9 cellular contexts compared by ENCODE assay signal in genomic region chr2:27716301-27717069, GRCh38. TPM values are rescaled to one million over a fixed set of nuclear protein-coding genes. Genes with fewer than 3 reads are reported as not detected.
DNase-seq lines count a peak whose midpoint lies in the region; ATAC-seq and TF ChIP-seq lines count a peak whose summit lies in the region.
"Had no signal": no experiment of that assay in that cellular context is flagged by ENCODE, and none has a peak within 500 bp of the region (broad histone marks: within the 10 kb centered on the region; RNA-seq: fewer than 3 reads in every experiment).

No MANE protein-coding gene starts in this region.

- H3K4me1 ChIP-seq in CD4-positive, CD25-positive, alpha-beta regulatory T cell (ENCODE audit: control insufficient read depth, insufficient read depth, low read length, poor library complexity, severe bottlenecking), result peaks cover 13% of the 10 kb centered on the region

- H3K9me3 ChIP-seq in CD4-positive, CD25-positive, alpha-beta regulatory T cell (ENCODE audit: control insufficient read depth in 2 of 2, low read length in 2 of 2), result no peaks in the 10 kb centered on the region

- peaks cover 19% of the 10 kb centered on the region for H3K27me3 Mint-ChIP-seq in CD4-positive, CD25-positive, alpha-beta regulatory T cell
- H3K27me3 Mint-ChIP-seq in nephron (ENCODE audit: low read depth), result peaks cover 23% of the 10 kb centered on the region

- no peak for DNase-seq in CD4-positive, CD25-positive, alpha-beta regulatory T cell
- peak; percentile 26 for DNase-seq in NCI-H69 (lab: John Stamatoyannopoulos, UW)
- DNase-seq in epithelial cell of prostate (ENCODE audit: low read depth, low spot score), result no peak
- DNase-seq in medulla oblongata (ENCODE audit: extremely low spot score), result no peak
- DNase-seq: SHP77 had no signal

- no peaks in the 10 kb centered on the region for H3K36me3 Mint-ChIP-seq in CD4-positive, CD25-positive, alpha-beta regulatory T cell
- no peaks in the 10 kb centered on the region for H3K36me3 Mint-ChIP-seq in nephron (ENCODE audit: low read depth)

- no peak overlapping the region for H3K27ac ChIP-seq in CD4-positive, CD25-positive, alpha-beta regulatory T cell (ENCODE audit: insufficient read depth, low read length, poor library complexity, severe bottlenecking)
- H3K27ac ChIP-seq in epithelial cell of prostate, result peak overlapping the region; percentile 25

- peaks cover 0 to 3% (median 0%) of the 10 kb centered on the region in 7 donors for H3K9me3 Mint-ChIP-seq in CD4-positive, CD25-positive, alpha-beta regulatory T cell
- no peaks in the 10 kb centered on the region for H3K9me3 Mint-ChIP-seq in nephron

- no peak for TF ChIP-seq CTCF in nephron (IDR thresholded peaks at IDR 0.05; ENCODE audit: unreplicated experiment in 3 of 3)

- H3K27ac Mint-ChIP-seq in CD4-positive, CD25-positive, alpha-beta regulatory T cell, result no peak overlapping the region
- H3K27ac Mint-ChIP-seq in nephron, result peak overlapping the region; percentile 82 to 88 (median 84)

- peak overlapping the region; percentile 48 to 62 (median 52) for H3K4me3 Mint-ChIP-seq in CD4-positive, CD25-positive, alpha-beta regulatory T cell
- peak overlapping the region; percentile 71 to 80 (median 73) for H3K4me3 Mint-ChIP-seq in nephron

- no peaks in the 10 kb centered on the region for H3K27me3 ChIP-seq in CD4-positive, CD25-positive, alpha-beta regulatory T cell (ENCODE audit: control insufficient read depth, insufficient read depth, low read length)

- no peaks in the 10 kb centered on the region for H3K36me3 ChIP-seq in CD4-positive, CD25-positive, alpha-beta regulatory T cell (ENCODE audit: control insufficient read depth, insufficient read depth, low read length)

- no peak overlapping the region for H3K4me3 ChIP-seq in CD4-positive, CD25-positive, alpha-beta regulatory T cell (ENCODE audit: low read depth, low read length)

- ATAC-seq in CD4-positive, CD25-positive, alpha-beta regulatory T cell (ENCODE audit: low read depth in 2 of 2), result no peak
- ATAC-seq in HG02870 (IDR thresholded peaks at IDR 0.05; ENCODE audit: unreplicated experiment) (no peak), HG02840 (IDR thresholded peaks at IDR 0.05; ENCODE audit: low FRiP score, unreplicated experiment) (no peak), GM21390 (IDR thresholded peaks at IDR 0.05; ENCODE audit: unreplicated experiment) (no peak)

- peaks cover 5 to 22% (median 12%) of the 10 kb centered on the region in 4 donors for H3K4me1 Mint-ChIP-seq in CD4-positive, CD25-positive, alpha-beta regulatory T cell
- peaks cover 30% of the 10 kb centered on the region for H3K4me1 Mint-ChIP-seq in nephron

RNA-seq across cellular contexts. Expression of gene SLC4A1AP, which starts 52.8 kb away (rescaled TPM):
- 20.8 TPM for total RNA-seq in CD4-positive, CD25-positive, alpha-beta regulatory T cell
- 10 to 100 TPM; 25.2 to 28.3 (median 26.7) TPM for polyA plus RNA-seq in CD4-positive, CD25-positive, alpha-beta regulatory T cell

RNA-seq across cellular contexts. Expression of gene SUPT7L, which starts 53.1 kb away (rescaled TPM):
- 51.4 TPM for total RNA-seq in CD4-positive, CD25-positive, alpha-beta regulatory T cell
- polyA plus RNA-seq in CD4-positive, CD25-positive, alpha-beta regulatory T cell, result 10 to 100 TPM; 18.3 to 23.9 (median 20.9) TPM

RNA-seq across cellular contexts. Expression of gene MRPL33, which starts 55.0 kb away (rescaled TPM):
- 27.6 TPM for total RNA-seq in CD4-positive, CD25-positive, alpha-beta regulatory T cell
- polyA plus RNA-seq in CD4-positive, CD25-positive, alpha-beta regulatory T cell, result 100 to 1,000 TPM; 196 to 255 (median 249) TPM

Comparison
In these comparisons a context has a peak if more than half of its experiments do, and no peak if none do; other contexts are left out.
1. H3K27ac Mint-ChIP-seq: peak in nephron (3 of 3); none in CD4-positive, CD25-positive, alpha-beta regulatory T cell (0 of 3).